Comparison of ENCODE assay signal across 9 cellular contexts in genomic region chr9:109315889-109316640, GRCh38. TPM values are rescaled to one million over a fixed set of nuclear protein-coding genes. Genes with fewer than 3 reads are reported as not detected.
DNase-seq lines count a peak whose midpoint lies in the region; FAIRE-seq and TF ChIP-seq lines count a peak whose summit lies in the region.
"Had no signal": no experiment of that assay in that cellular context is flagged by ENCODE, and none has a peak within 500 bp of the region (broad histone marks: within the 10 kb centered on the region; RNA-seq: fewer than 3 reads in every experiment).

No MANE protein-coding gene starts in this region.

- DNase-seq in AG08396 (ENCODE audit: low spot score) (peak; percentile 60), NCI-H1436 (lab: John Stamatoyannopoulos, UW) (peak; percentile 41), OCI-LY7 (ENCODE audit: low spot score) (no peak), activated gamma-delta T cell treated with Interleukin-2 at 50 U/mL for 16 hours (no peak)
- DNase-seq in activated CD4-positive, alpha-beta T cell treated with anti-CD3 and anti-CD28 coated beads for 4 hours = no peak
- no peak for DNase-seq in T-helper 2 cell treated with Interferon-gamma antibody and Interleukin-4, amounts not matched to agents 5 μg/mL and 100 μg/mL, for 36 hours (ENCODE audit: low spot score)
- DNase-seq: DND-41 had no signal

- H3K4me3 ChIP-seq in OCI-LY7 (ENCODE audit: low read depth, low read length, poor library complexity, severe bottlenecking) = no peak overlapping the region

- CTCF ChIA-PET in OCI-LY7 (lab: Charles Lee; ENCODE audit: unreplicated experiment) = no interaction called here

- no peaks in the 10 kb centered on the region for H3K9me3 Mint-ChIP-seq in T-helper 2 cell treated with Interferon-gamma antibody and Interleukin-4, amounts not matched to agents 5 μg/mL and 100 μg/mL, for 36 hours

- peak; percentile 98 for FAIRE-seq in islet of Langerhans (lab: Jason Lieb, UNC)

- no peak overlapping the region for H3K27ac Mint-ChIP-seq in T-helper 2 cell treated with Interferon-gamma antibody and Interleukin-4, amounts not matched to agents 5 μg/mL and 100 μg/mL, for 36 hours

- peaks cover 64% of the 10 kb centered on the region for H3K27me3 Mint-ChIP-seq in T-helper 2 cell treated with Interferon-gamma antibody and Interleukin-4, amounts not matched to agents 5 μg/mL and 100 μg/mL, for 36 hours (ENCODE audit: low read depth)

- no peaks in the 10 kb centered on the region for H4K20me1 ChIP-seq in OCI-LY7 (ENCODE audit: insufficient read depth, low read length)

- no peak overlapping the region for H3K4me3 Mint-ChIP-seq in T-helper 2 cell treated with Interferon-gamma antibody and Interleukin-4, amounts not matched to agents 5 μg/mL and 100 μg/mL, for 36 hours

- no peaks in the 10 kb centered on the region for H3K36me3 Mint-ChIP-seq in T-helper 2 cell treated with Interferon-gamma antibody and Interleukin-4, amounts not matched to agents 5 μg/mL and 100 μg/mL, for 36 hours (ENCODE audit: low read depth)

- BruUV-seq in OCI-LY7 (replicated peaks; lab: Mats Ljungman, UMichigan) = no TSS peak

- POLR2A ChIA-PET in OCI-LY7 (lab: Charles Lee) = interaction anchor here (0.6 to 1.2 kb wide), 2 partner anchors 9 to 1466 kb away, joined by 3 read pairs; no protein-coding TSS in a partner anchor

- TF ChIP-seq CTCF in VCaP (conservative IDR thresholded peaks at IDR 0.05) (no peak; the same call in 1 of the 2 replicates), OCI-LY7 (conservative IDR thresholded peaks at IDR 0.05; ENCODE audit: low read length) (no peak)

- no peak overlapping the region for H2AFZ ChIP-seq in OCI-LY7 (ENCODE audit: low read length)

- H3K27ac ChIP-seq in VCaP (peak overlapping the region; percentile 97), OCI-LY7 (ENCODE audit: low read depth, low read length, poor library complexity, severe bottlenecking) (no peak overlapping the region)

- no peaks in the 10 kb centered on the region for H3K9me2 ChIP-seq in OCI-LY7 (ENCODE audit: insufficient read depth, low read length)

- peaks cover 2% of the 10 kb centered on the region for H3K4me1 ChIP-seq in OCI-LY7 (ENCODE audit: insufficient read depth, low read length, poor library complexity, severe bottlenecking)

- H3K79me2 ChIP-seq in OCI-LY7 (ENCODE audit: insufficient read depth, low read depth, low read length) = no peaks in the 10 kb centered on the region

- no peaks in the 10 kb centered on the region for H3K9me3 ChIP-seq in OCI-LY7 (ENCODE audit: low read length)

- H3K36me3 ChIP-seq in OCI-LY7 (ENCODE audit: insufficient read depth, low read length) = no peaks in the 10 kb centered on the region

- peaks cover 4% of the 10 kb centered on the region for H3K4me1 Mint-ChIP-seq in T-helper 2 cell treated with Interferon-gamma antibody and Interleukin-4, amounts not matched to agents 5 μg/mL and 100 μg/mL, for 36 hours (ENCODE audit: low read depth)

- intact Hi-C loops in OCI-LY7 (cut with micrococcal nuclease; ENCODE audit: unreplicated experiment) = no loop called here

- no peak overlapping the region for H3K4me2 ChIP-seq in OCI-LY7 (ENCODE audit: low read length)

RNA-seq across cellular contexts. Expression of gene EPB41L4B, which starts 4.8 kb away (rescaled TPM):
- 0.49 TPM in 1 of 2 replicates, not detected in the other for total RNA-seq in OCI-LY7 (2014; rRNA removed; shearing (Covaris generic))
- 0.11 and 0.29 TPM in 2 replicates for total RNA-seq in OCI-LY7 (2022)

Comparison
In these comparisons a context has a peak if more than half of its experiments do, and no peak if none do; other contexts are left out.
1. DNase-seq: peak in AG08396 (single experiment) and NCI-H1436 (single experiment); none in activated CD4-positive, alpha-beta T cell treated with anti-CD3 and anti-CD28 coated beads for 4 hours (0 of 2), T-helper 2 cell treated with Interferon-gamma antibody and Interleukin-4, amounts not matched to agents 5 μg/mL and 100 μg/mL, for 36 hours (single experiment), OCI-LY7 (single experiment) and activated gamma-delta T cell treated with Interleukin-2 at 50 U/mL for 16 hours (single experiment).